26 cellular contexts compared by ENCODE assay signal in genomic region chr7:36598056-36598675, GRCh38.
A peak's percentile ranks its signal among the peaks of the same experiment; 100 is the strongest.
DNase-seq lines count a peak whose midpoint lies in the region; ATAC-seq, FAIRE-seq and TF ChIP-seq lines count a peak whose summit lies in the region.
"Had no signal": no experiment of that assay in that cellular context is flagged by ENCODE, and none has a peak within 500 bp of the region (broad histone marks: within the 10 kb centered on the region; RNA-seq: fewer than 3 reads in every experiment).

No MANE protein-coding gene starts in this region.

- no peak for TF ChIP-seq POLR2A in heart left ventricle (IDR thresholded peaks at IDR 0.05)

- peak; percentile 42 for FAIRE-seq in urothelium cell line (lab: Jason Lieb, UNC)
- FAIRE-seq: frontal cortex had no signal

- intact Hi-C loops in heart left ventricle (cut with DNase I): no loop called here
- intact Hi-C loops in activated T-helper 2 cell treated with anti-CD3 and anti-CD28 coated beads, Interferon-gamma antibody, Interleukin-2, Interleukin-4, amounts not matched to agents 10 μg/mL and 5 μg/mL and 100 μg/mL, durations not matched to agents 14 hours and 24 hours and 36 hours (cut with micrococcal nuclease): no loop called here
- intact Hi-C loops in colonic mucosa (cut with DNase I): no loop called here

- H3K27me3 ChIP-seq in cardiac muscle cell (no peaks in the 10 kb centered on the region), heart left ventricle (peaks cover 0 to 8% (median 0%) of the 10 kb centered on the region in 9 donors), colonic mucosa (no peaks in the 10 kb centered on the region)
- H3K27me3 ChIP-seq: SJSA1 had no signal

- H3K27ac Mint-ChIP-seq in activated T-helper 2 cell treated with anti-CD3 and anti-CD28 coated beads, Interferon-gamma antibody, Interleukin-2, Interleukin-4, amounts not matched to agents 10 μg/mL and 5 μg/mL and 100 μg/mL, durations not matched to agents 14 hours and 24 hours and 36 hours: peak overlapping the region; percentile 29
- H3K27ac Mint-ChIP-seq in immature natural killer cell: peak overlapping the region; percentile 45 to 79 (median 64)
- H3K27ac Mint-ChIP-seq: activated B cell treated with CpG ODN at 0.5 μM for 24 hours had no signal

- no peak overlapping the region for H3K27ac ChIP-seq in cardiac muscle cell
- no peak overlapping the region for H3K27ac ChIP-seq in heart left ventricle
- H3K27ac ChIP-seq in colonic mucosa: no peak overlapping the region
- H3K27ac ChIP-seq: psoas muscle, skin epidermis had no signal

- H3K4me3 ChIP-seq in cardiac muscle cell: no peak overlapping the region
- no peak overlapping the region for H3K4me3 ChIP-seq in heart left ventricle
- H3K4me3 ChIP-seq in colonic mucosa: no peak overlapping the region
- H3K4me3 ChIP-seq: psoas muscle, SJSA1, skin epidermis had no signal

- H3K36me3 ChIP-seq in cardiac muscle cell: no peaks in the 10 kb centered on the region
- peaks cover 0 to 9% (median 0%) of the 10 kb centered on the region in 9 donors for H3K36me3 ChIP-seq in heart left ventricle
- no peaks in the 10 kb centered on the region for H3K36me3 ChIP-seq in colonic mucosa
- H3K36me3 ChIP-seq: SJSA1 had no signal

- peak; percentile 10 to 49 for DNase-seq in cardiac muscle cell (ENCODE audit: low read depth in 1 of 2, low spot score in 1 of 2)
- no peak for DNase-seq in heart left ventricle
- DNase-seq in activated T-helper 2 cell treated with anti-CD3 and anti-CD28 coated beads, Interferon-gamma antibody, Interleukin-2, Interleukin-4, amounts not matched to agents 10 μg/mL and 5 μg/mL and 100 μg/mL, durations not matched to agents 14 hours and 24 hours and 36 hours (ENCODE audit: low spot score): no peak
- no peak for DNase-seq in immature natural killer cell
- DNase-seq in urothelium cell line (ENCODE audit: low spot score): no peak
- DNase-seq in colonic mucosa: no peak
- DNase-seq in anterior cingulate cortex (lab: John Stamatoyannopoulos, UW): no peak
- DNase-seq: activated B cell treated with CpG ODN at 0.5 μM for 24 hours; dermis blood vessel endothelial cell; DMS 273 treated with DMSO at 0.1 percent for 48 hours; GF-D8; Karpas-422; left cardiac atrium; midbrain; NCI-H1048; NCI-H187 treated with DMSO at 0.1 percent for 48 hours; NCI-H345; NCI-H82; psoas muscle; stimulated activated CD4-positive, alpha-beta T cell treated with anti-CD3 and anti-CD28 coated beads, Interleukin-2, amount 100 ng/mL, for 24 hours; stimulated activated naive CD4-positive, alpha-beta T cell had no signal

- no peaks in the 10 kb centered on the region for H3K9me3 Mint-ChIP-seq in activated T-helper 2 cell treated with anti-CD3 and anti-CD28 coated beads, Interferon-gamma antibody, Interleukin-2, Interleukin-4, amounts not matched to agents 10 μg/mL and 5 μg/mL and 100 μg/mL, durations not matched to agents 14 hours and 24 hours and 36 hours
- no peaks in the 10 kb centered on the region for H3K9me3 Mint-ChIP-seq in immature natural killer cell
- H3K9me3 Mint-ChIP-seq: activated B cell treated with CpG ODN at 0.5 μM for 24 hours had no signal

- no peak overlapping the region for H3K4me3 Mint-ChIP-seq in activated T-helper 2 cell treated with anti-CD3 and anti-CD28 coated beads, Interferon-gamma antibody, Interleukin-2, Interleukin-4, amounts not matched to agents 10 μg/mL and 5 μg/mL and 100 μg/mL, durations not matched to agents 14 hours and 24 hours and 36 hours (ENCODE audit: low read depth)
- H3K4me3 Mint-ChIP-seq in immature natural killer cell: no peak overlapping the region
- H3K4me3 Mint-ChIP-seq: activated B cell treated with CpG ODN at 0.5 μM for 24 hours had no signal

- TF ChIP-seq CTCF in cardiac muscle cell (IDR thresholded peaks at IDR 0.05; ENCODE audit: low read depth, low read length) (no peak), heart left ventricle (IDR thresholded peaks at IDR 0.05) (no peak), colonic mucosa (IDR thresholded peaks at IDR 0.05) (no peak)

- H3K27me3 Mint-ChIP-seq in activated T-helper 2 cell treated with anti-CD3 and anti-CD28 coated beads, Interferon-gamma antibody, Interleukin-2, Interleukin-4, amounts not matched to agents 10 μg/mL and 5 μg/mL and 100 μg/mL, durations not matched to agents 14 hours and 24 hours and 36 hours (ENCODE audit: low read depth): no peaks in the 10 kb centered on the region
- H3K27me3 Mint-ChIP-seq in immature natural killer cell (ENCODE audit: low read depth in 3 of 3): peaks cover 3 to 45% (median 14%) of the 10 kb centered on the region in 3 donors
- H3K27me3 Mint-ChIP-seq: activated B cell treated with CpG ODN at 0.5 μM for 24 hours had no signal

- WGBS in heart left ventricle, 4 donors: 72 to 77% (median 76%) methylated on average over 3 of the region's 3 CpGs

- H3K9me3 ChIP-seq in cardiac muscle cell (ENCODE audit: low read depth): no peaks in the 10 kb centered on the region
- H3K9me3 ChIP-seq in heart left ventricle: no peaks in the 10 kb centered on the region
- H3K9me3 ChIP-seq in colonic mucosa: no peaks in the 10 kb centered on the region
- H3K9me3 ChIP-seq: psoas muscle, SJSA1 had no signal

- H3K4me1 ChIP-seq in cardiac muscle cell (ENCODE audit: low read depth): no peaks in the 10 kb centered on the region
- H3K4me1 ChIP-seq in heart left ventricle: no peaks in the 10 kb centered on the region
- no peaks in the 10 kb centered on the region for H3K4me1 ChIP-seq in colonic mucosa
- H3K4me1 ChIP-seq: psoas muscle had no signal

- H3K36me3 Mint-ChIP-seq in activated T-helper 2 cell treated with anti-CD3 and anti-CD28 coated beads, Interferon-gamma antibody, Interleukin-2, Interleukin-4, amounts not matched to agents 10 μg/mL and 5 μg/mL and 100 μg/mL, durations not matched to agents 14 hours and 24 hours and 36 hours (ENCODE audit: low read depth): peaks cover 67% of the 10 kb centered on the region
- H3K36me3 Mint-ChIP-seq in immature natural killer cell: peaks cover 9 to 52% (median 46%) of the 10 kb centered on the region in 3 donors

- H3K4me1 Mint-ChIP-seq in activated T-helper 2 cell treated with anti-CD3 and anti-CD28 coated beads, Interferon-gamma antibody, Interleukin-2, Interleukin-4, amounts not matched to agents 10 μg/mL and 5 μg/mL and 100 μg/mL, durations not matched to agents 14 hours and 24 hours and 36 hours (ENCODE audit: low read depth): peaks cover 52% of the 10 kb centered on the region
- H3K4me1 Mint-ChIP-seq in immature natural killer cell: peaks cover 15 to 62% of the 10 kb centered on the region in 2 donors
- H3K4me1 Mint-ChIP-seq: activated B cell treated with CpG ODN at 0.5 μM for 24 hours had no signal

- H3K9ac ChIP-seq in colonic mucosa (ENCODE audit: low read depth in 2 of 2, low read length in 2 of 2): no peak overlapping the region

- no peak for ATAC-seq in heart left ventricle
- ATAC-seq in GM21423 (IDR thresholded peaks at IDR 0.05; ENCODE audit: unreplicated experiment): no peak
- ATAC-seq: left cardiac atrium, Panc1, psoas muscle had no signal

Comparison
In these comparisons a context has a peak if more than half of its experiments do, and no peak if none do; other contexts are left out.
1. DNase-seq: peak in cardiac muscle cell (2 of 2); none in heart left ventricle (0 of 5), activated T-helper 2 cell treated with anti-CD3 and anti-CD28 coated beads, Interferon-gamma antibody, Interleukin-2, Interleukin-4, amounts not matched to agents 10 μg/mL and 5 μg/mL and 100 μg/mL, durations not matched to agents 14 hours and 24 hours and 36 hours (single experiment), immature natural killer cell (0 of 3), urothelium cell line (single experiment), colonic mucosa (single experiment) and anterior cingulate cortex (0 of 58).